ENCODE assay signal across 8 cellular contexts in the genomic region with DNA sequence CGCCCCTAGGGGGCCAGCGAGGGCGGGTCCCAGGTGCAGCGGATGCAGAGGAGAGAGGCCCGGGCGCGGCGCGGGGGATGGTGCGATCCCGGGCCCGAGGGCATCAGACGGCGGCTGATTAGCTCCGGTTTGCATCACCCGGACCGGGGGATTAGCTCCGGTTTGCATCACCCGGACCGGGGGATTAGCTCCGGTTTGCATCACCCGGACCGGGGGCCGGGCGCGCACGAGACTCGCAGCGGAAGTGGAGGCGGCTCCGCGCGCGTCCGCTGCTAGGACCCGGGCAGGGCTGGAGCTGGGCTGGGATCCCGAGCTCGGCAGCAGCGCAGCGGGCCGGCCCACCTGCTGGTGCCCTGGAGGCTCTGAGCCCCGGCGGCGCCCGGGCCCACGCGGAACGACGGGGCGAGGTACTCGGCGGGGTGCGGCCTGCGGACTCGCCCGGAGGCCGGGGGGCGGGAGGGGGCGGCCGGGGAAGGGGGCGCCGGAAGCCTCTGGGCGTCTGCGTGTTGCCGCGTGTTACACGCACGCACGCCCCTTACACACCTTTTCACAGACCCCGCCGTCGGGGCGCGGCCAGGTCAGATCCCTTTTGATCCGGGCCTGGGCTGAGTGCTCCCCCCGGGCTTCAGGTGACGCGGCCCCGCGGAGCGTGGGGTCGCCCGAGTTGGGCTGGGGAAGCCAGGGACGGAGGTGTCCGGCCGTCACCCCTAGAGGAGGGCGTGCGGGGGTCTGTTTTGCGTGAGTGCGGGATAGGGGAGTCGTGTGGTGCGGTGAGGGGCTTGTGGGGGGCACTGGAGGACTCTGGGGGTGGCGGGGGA. TPM values are rescaled to one million over a fixed set of nuclear protein-coding genes. Genes with fewer than 3 reads are reported as not detected.
DNase-seq lines count a peak whose midpoint lies in the region; ATAC-seq and TF ChIP-seq lines count a peak whose summit lies in the region.

No MANE protein-coding gene starts in this region.

- CTCF ChIA-PET in activated CD4-positive, alpha-beta T cell treated with anti-CD3 and anti-CD28 coated beads for 36 hours (lab: Charles Lee): interaction anchor here (0.7 to 1.5 kb wide), 9 partner anchors 10 to 163 kb away, joined by 3 to 4 read pairs (median 3); a partner anchor contains a TSS

- H3K9me3 ChIP-seq in lower lobe of right lung: no peaks in the 10 kb centered on the region

- peak overlapping the region; percentile 79 for H3K27ac ChIP-seq in lower lobe of right lung

- peak overlapping the region; percentile 92 for H3K27ac Mint-ChIP-seq in activated CD4-positive, alpha-beta T cell treated with anti-CD3 and anti-CD28 coated beads for 36 hours
- peak overlapping the region; percentile 78 for H3K27ac Mint-ChIP-seq in dendritic cell treated with granulocyte-macrophage colony-stimulating factor and Interleukin-4, amounts not matched to agents 40 ng/mL and 50 ng/mL, for 4 days

- ATAC-seq in HG02610 (IDR thresholded peaks at IDR 0.05; ENCODE audit: unreplicated experiment) (peak; percentile 67), lower lobe of right lung (peak; percentile 73 to 77)
- ATAC-seq in activated CD4-positive, alpha-beta T cell treated with anti-CD3 and anti-CD28 coated beads for 36 hours: peak; percentile 60

- H3K36me3 Mint-ChIP-seq in activated CD4-positive, alpha-beta T cell treated with anti-CD3 and anti-CD28 coated beads for 36 hours (ENCODE audit: low read depth): peaks cover 28% of the 10 kb centered on the region
- peaks cover 6% of the 10 kb centered on the region for H3K36me3 Mint-ChIP-seq in dendritic cell treated with granulocyte-macrophage colony-stimulating factor and Interleukin-4, amounts not matched to agents 40 ng/mL and 50 ng/mL, for 4 days (ENCODE audit: low read depth)

- peaks cover 5% of the 10 kb centered on the region for H3K4me1 ChIP-seq in lower lobe of right lung

- no peaks in the 10 kb centered on the region for H3K9me3 Mint-ChIP-seq in activated CD4-positive, alpha-beta T cell treated with anti-CD3 and anti-CD28 coated beads for 36 hours (ENCODE audit: low read depth)
- H3K9me3 Mint-ChIP-seq in dendritic cell treated with granulocyte-macrophage colony-stimulating factor and Interleukin-4, amounts not matched to agents 40 ng/mL and 50 ng/mL, for 4 days: no peaks in the 10 kb centered on the region

- intact Hi-C loops in activated CD4-positive, alpha-beta T cell treated with anti-CD3 and anti-CD28 coated beads for 36 hours (cut with DNase I, micrococcal nuclease): loop anchor here (1.0 to 2.0 kb wide), 8 partner anchors 26 to 1012 kb away; a partner anchor contains a TSS
- intact Hi-C loops in dendritic cell treated with granulocyte-macrophage colony-stimulating factor and Interleukin-4, amounts not matched to agents 40 ng/mL and 50 ng/mL, for 4 days (cut with micrococcal nuclease): loop anchor here (1.0 kb wide), 1 partner anchor 27 kb away; a partner anchor contains a TSS
- intact Hi-C loops in lower lobe of right lung (cut with DNase I): no loop called here

- H3K4me1 Mint-ChIP-seq in activated CD4-positive, alpha-beta T cell treated with anti-CD3 and anti-CD28 coated beads for 36 hours: peaks cover 14% of the 10 kb centered on the region
- no peaks in the 10 kb centered on the region for H3K4me1 Mint-ChIP-seq in dendritic cell treated with granulocyte-macrophage colony-stimulating factor and Interleukin-4, amounts not matched to agents 40 ng/mL and 50 ng/mL, for 4 days (ENCODE audit: low read depth)

- H3K4me3 Mint-ChIP-seq in activated CD4-positive, alpha-beta T cell treated with anti-CD3 and anti-CD28 coated beads for 36 hours: peak overlapping the region; percentile 81
- H3K4me3 Mint-ChIP-seq in dendritic cell treated with granulocyte-macrophage colony-stimulating factor and Interleukin-4, amounts not matched to agents 40 ng/mL and 50 ng/mL, for 4 days: peak overlapping the region; percentile 89

- peak overlapping the region; percentile 84 for H3K4me3 ChIP-seq in lower lobe of right lung

- no peaks in the 10 kb centered on the region for H3K27me3 Mint-ChIP-seq in activated CD4-positive, alpha-beta T cell treated with anti-CD3 and anti-CD28 coated beads for 36 hours
- peaks cover 7% of the 10 kb centered on the region for H3K27me3 Mint-ChIP-seq in dendritic cell treated with granulocyte-macrophage colony-stimulating factor and Interleukin-4, amounts not matched to agents 40 ng/mL and 50 ng/mL, for 4 days

- DNase-seq in NCI-H1694 treated with DMSO at 0.1 percent for 48 hours (lab: John Stamatoyannopoulos, UW): peak; percentile 15
- no peak for DNase-seq in NCI-H1694 (lab: John Stamatoyannopoulos, UW)
- peak; percentile 53 to 61 for DNase-seq in NCI-H1930 (lab: John Stamatoyannopoulos, UW)
- DNase-seq in activated CD4-positive, alpha-beta T cell treated with anti-CD3 and anti-CD28 coated beads for 36 hours: peak; percentile 86
- peak; percentile 79 for DNase-seq in lower lobe of right lung
- DNase-seq in stimulated activated CD8-positive, alpha-beta memory T cell treated with anti-CD3 and anti-CD28 coated beads, Interleukin-15, amount 100 ng/mL, for 1 hour (ENCODE audit: low read depth): peak; percentile 13

- TF ChIP-seq CTCF in lower lobe of right lung (IDR thresholded peaks at IDR 0.05): no peak

- POLR2A ChIA-PET in activated CD4-positive, alpha-beta T cell treated with anti-CD3 and anti-CD28 coated beads for 36 hours (lab: Charles Lee): interaction anchor here (0.7 kb wide), 1 partner anchor 27 kb away, joined by 3 read pairs; a partner anchor contains a TSS

- no peaks in the 10 kb centered on the region for H3K27me3 ChIP-seq in lower lobe of right lung (ENCODE audit: low read depth)

- H3K36me3 ChIP-seq in lower lobe of right lung: no peaks in the 10 kb centered on the region

RNA-seq across cellular contexts. Expression of a gene that starts 0.4 kb away (rescaled TPM):
- 10 to 100 TPM; 60.9 to 63.0 TPM for total RNA-seq in activated CD4-positive, alpha-beta T cell treated with anti-CD3 and anti-CD28 coated beads for 36 hours
- total RNA-seq in lower lobe of right lung: 13.9 TPM

RNA-seq across cellular contexts. Expression of a gene that starts 27.1 kb away (rescaled TPM):
- total RNA-seq in activated CD4-positive, alpha-beta T cell treated with anti-CD3 and anti-CD28 coated beads for 36 hours: 100 to 1,000 TPM; 130 to 149 TPM
- 95.7 TPM for total RNA-seq in lower lobe of right lung

RNA-seq across cellular contexts. Expression of a gene that starts 34.1 kb away (rescaled TPM):
- 1 to 10 TPM; 5.2 to 7.5 TPM for total RNA-seq in activated CD4-positive, alpha-beta T cell treated with anti-CD3 and anti-CD28 coated beads for 36 hours
- total RNA-seq in lower lobe of right lung: 17.3 TPM

RNA-seq across cellular contexts. Expression of a gene that starts 55.6 kb away (rescaled TPM):
- 1 to 10 TPM; 8.1 to 8.5 TPM for total RNA-seq in activated CD4-positive, alpha-beta T cell treated with anti-CD3 and anti-CD28 coated beads for 36 hours
- 9.8 TPM for total RNA-seq in lower lobe of right lung
